1 cellular context compared by ENCODE assay signal in the genomic region with DNA sequence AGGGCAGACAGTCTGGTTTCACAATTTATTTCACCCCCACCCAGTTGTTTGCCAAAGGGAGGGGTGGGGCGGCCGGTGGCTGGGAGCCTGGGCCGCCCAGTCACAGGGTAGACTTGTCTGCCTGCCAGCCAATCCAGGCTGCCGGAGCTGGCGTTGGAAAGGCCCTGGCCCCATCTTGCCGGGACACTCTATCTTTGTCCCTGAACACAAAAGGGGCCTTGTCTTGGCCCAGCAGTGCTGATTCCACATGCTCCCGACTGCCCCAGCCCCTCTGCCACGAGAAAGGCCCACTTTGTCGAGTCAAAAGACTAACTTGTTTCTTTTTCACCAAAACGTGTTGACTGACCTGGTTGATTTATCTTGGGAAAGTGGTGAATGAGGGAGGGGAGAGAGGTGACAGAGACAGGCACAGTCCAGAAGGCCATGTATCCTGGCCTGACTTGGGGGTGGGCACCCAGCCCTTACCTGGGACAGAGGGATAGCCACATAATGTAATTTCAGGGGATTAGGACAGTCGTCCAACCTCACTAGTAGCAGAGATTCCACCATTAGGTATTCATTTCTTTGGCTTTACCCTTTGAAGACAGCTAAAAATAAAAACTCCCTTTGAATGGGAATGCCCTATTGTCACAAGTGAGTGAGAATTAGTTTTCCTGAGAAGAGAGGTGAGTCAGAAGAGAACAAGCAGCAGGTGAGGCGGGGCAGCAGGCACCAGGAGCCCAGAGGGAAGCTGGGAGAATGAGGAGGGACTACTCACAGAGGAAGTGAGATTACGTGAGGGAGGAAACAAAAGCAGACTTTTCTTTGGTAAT.
TF ChIP-seq lines count a peak whose summit lies in the region.

No MANE protein-coding gene starts in this region.

TF ChIP-seq in HepG2, 621 proteins besides CTCF, POLR2A, EP300 and RAD21 (continued from another document and continues in another):
- TF ChIP-seq SRSF4 (IDR thresholded peaks at IDR 0.05; ENCODE audit: low read depth, low read length, poor library complexity, severe bottlenecking) = no peak
- TF ChIP-seq RBAK (CRISPR knock-in tag; IDR thresholded peaks at IDR 0.05) = no peak
- no peak for TF ChIP-seq ZNF780A (CRISPR knock-in tag; IDR thresholded peaks at IDR 0.05)
- no peak for TF ChIP-seq ATAD3A (CRISPR knock-in tag; IDR thresholded peaks at IDR 0.05)
- TF ChIP-seq, protein P1, sequence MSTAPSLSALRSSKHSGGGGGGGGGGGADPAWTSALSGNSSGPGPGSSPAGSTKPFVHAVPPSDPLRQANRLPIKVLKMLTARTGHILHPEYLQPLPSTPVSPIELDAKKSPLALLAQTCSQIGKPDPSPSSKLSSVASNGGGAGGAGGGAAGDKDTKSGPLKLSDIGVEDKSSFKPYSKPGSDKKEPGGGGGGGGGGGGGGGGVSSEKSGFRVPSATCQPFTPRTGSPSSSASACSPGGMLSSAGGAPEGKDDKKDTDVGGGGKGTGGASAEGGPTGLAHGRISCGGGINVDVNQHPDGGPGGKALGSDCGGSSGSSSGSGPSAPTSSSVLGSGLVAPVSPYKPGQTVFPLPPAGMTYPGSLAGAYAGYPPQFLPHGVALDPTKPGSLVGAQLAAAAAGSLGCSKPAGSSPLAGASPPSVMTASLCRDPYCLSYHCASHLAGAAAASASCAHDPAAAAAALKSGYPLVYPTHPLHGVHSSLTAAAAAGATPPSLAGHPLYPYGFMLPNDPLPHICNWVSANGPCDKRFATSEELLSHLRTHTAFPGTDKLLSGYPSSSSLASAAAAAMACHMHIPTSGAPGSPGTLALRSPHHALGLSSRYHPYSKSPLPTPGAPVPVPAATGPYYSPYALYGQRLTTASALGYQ (CRISPR knock-in tag; IDR thresholded peaks at IDR 0.05) = no peak; the same call in 1 of the 2 replicates
- TF ChIP-seq, protein P2, sequence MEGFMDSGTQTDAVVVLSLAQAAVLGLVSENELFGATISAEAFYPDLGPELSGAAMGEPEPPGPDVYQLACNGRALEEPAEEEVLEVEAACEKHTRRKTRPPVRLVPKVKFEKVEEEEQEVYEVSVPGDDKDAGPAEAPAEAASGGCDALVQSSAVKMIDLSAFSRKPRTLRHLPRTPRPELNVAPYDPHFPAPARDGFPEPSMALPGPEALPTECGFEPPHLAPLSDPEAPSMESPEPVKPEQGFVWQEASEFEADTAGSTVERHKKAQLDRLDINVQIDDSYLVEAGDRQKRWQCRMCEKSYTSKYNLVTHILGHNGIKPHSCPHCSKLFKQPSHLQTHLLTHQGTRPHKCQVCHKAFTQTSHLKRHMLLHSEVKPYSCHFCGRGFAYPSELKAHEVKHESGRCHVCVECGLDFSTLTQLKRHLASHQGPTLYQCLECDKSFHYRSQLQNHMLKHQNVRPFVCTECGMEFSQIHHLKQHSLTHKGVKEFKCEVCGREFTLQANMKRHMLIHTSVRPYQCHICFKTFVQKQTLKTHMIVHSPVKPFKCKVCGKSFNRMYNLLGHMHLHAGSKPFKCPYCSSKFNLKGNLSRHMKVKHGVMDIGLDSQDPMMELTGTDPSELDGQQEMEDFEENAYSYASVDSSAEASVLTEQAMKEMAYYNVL (CRISPR knock-in tag; IDR thresholded peaks at IDR 0.05; ENCODE audit: borderline replicate concordance) = no peak; the same call in 1 of the 2 replicates
- no peak for TF ChIP-seq SNRNP70 (IDR thresholded peaks at IDR 0.05; ENCODE audit: low read depth, low read length)
- TF ChIP-seq, protein P3, sequence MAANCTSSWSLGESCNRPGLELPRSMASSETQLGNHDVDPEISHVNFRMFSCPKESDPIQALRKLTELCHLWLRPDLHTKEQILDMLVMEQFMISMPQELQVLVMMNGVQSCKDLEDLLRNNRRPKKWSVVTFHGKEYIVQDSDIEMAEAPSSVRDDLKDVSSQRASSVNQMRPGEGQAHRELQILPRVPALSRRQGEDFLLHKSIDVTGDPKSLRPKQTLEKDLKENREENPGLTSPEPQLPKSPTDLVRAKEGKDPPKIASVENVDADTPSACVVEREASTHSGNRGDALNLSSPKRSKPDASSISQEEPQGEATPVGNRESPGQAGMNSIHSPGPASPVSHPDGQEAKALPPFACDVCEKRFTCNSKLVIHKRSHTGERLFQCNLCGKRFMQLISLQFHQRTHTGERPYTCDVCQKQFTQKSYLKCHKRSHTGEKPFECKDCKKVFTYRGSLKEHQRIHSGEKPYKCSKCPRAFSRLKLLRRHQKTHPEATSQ (CRISPR knock-in tag; IDR thresholded peaks at IDR 0.05; ENCODE audit: borderline replicate concordance) = peak; percentile 59; the same call in 1 of the 2 replicates
- peak; percentile 74; the same call in 1 of the 2 replicates for TF ChIP-seq ZNF614 (CRISPR knock-in tag; IDR thresholded peaks at IDR 0.05; ENCODE audit: borderline replicate concordance)
- TF ChIP-seq, protein P4, sequence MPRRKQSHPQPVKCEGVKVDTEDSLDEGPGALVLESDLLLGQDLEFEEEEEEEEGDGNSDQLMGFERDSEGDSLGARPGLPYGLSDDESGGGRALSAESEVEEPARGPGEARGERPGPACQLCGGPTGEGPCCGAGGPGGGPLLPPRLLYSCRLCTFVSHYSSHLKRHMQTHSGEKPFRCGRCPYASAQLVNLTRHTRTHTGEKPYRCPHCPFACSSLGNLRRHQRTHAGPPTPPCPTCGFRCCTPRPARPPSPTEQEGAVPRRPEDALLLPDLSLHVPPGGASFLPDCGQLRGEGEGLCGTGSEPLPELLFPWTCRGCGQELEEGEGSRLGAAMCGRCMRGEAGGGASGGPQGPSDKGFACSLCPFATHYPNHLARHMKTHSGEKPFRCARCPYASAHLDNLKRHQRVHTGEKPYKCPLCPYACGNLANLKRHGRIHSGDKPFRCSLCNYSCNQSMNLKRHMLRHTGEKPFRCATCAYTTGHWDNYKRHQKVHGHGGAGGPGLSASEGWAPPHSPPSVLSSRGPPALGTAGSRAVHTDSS (CRISPR knock-in tag; conservative IDR thresholded peaks at IDR 0.05) = no peak
- TF ChIP-seq, protein P5, sequence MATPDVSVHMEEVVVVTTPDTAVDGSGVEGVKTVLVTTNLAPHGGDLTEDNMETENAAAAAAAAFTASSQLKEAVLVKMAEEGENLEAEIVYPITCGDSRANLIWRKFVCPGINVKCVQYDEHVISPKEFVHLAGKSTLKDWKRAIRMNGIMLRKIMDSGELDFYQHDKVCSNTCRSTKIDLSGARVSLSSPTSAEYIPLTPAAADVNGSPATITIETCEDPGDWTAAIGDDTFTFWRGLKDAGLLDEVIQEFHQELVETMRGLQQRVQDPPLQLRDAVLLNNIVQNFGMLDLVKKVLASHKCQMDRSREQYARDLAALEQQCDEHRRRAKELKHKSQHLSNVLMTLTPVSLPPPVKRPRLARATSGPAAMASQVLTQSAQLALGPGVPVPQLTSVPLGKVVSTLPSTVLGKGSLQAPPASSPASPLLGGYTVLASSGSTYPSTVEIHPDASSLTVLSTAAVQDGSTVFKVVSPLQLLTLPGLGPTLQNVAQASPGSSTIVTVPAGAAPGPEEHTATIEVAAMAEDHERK (CRISPR knock-in tag; IDR thresholded peaks at IDR 0.05; ENCODE audit: low read depth) = no peak
- TF ChIP-seq ZNF790 (CRISPR knock-in tag; IDR thresholded peaks at IDR 0.05; ENCODE audit: borderline replicate concordance) = no peak
- TF ChIP-seq MED8 (CRISPR knock-in tag; IDR thresholded peaks at IDR 0.05; ENCODE audit: insufficient replicate concordance) = peak; percentile 47
- TF ChIP-seq ZKSCAN5 (CRISPR knock-in tag; IDR thresholded peaks at IDR 0.05) = no peak
- TF ChIP-seq ZNF879 (CRISPR knock-in tag; IDR thresholded peaks at IDR 0.05) = no peak
- TF ChIP-seq RNF2 (conservative IDR thresholded peaks at IDR 0.05; ENCODE audit: low read depth) = peak; percentile 87
- no peak for TF ChIP-seq ZSCAN29 (CRISPR knock-in tag; conservative IDR thresholded peaks at IDR 0.05)
- no peak; the same call in 1 of the 2 replicates for TF ChIP-seq ZNF546 (CRISPR knock-in tag; conservative IDR thresholded peaks at IDR 0.05)
- TF ChIP-seq, protein P6, sequence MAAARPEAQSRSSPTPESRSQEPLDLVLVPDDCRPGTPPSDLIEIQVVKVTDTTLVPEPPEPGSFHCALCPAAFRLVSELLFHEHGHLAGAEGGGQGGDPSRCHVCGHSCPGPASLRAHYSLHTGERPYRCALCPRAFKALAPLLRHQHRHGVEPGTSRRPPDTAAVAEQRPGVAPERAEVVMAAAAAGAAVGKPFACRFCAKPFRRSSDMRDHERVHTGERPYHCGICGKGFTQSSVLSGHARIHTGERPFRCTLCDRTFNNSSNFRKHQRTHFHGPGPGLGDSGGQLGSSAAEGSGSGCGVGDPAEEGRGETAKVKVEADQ (CRISPR knock-in tag; IDR thresholded peaks at IDR 0.05; ENCODE audit: borderline replicate concordance) = peak; percentile 86; the same call in 1 of the 2 replicates
- TF ChIP-seq MYNN (CRISPR knock-in tag; IDR thresholded peaks at IDR 0.05; ENCODE audit: low read depth) = no peak
- no peak for TF ChIP-seq HDAC6 (IDR thresholded peaks at IDR 0.05; ENCODE audit: low read depth, low read length)
- TF ChIP-seq TSC22D2 (CRISPR knock-in tag; IDR thresholded peaks at IDR 0.05; ENCODE audit: borderline replicate concordance) = 0 out of 2 replicates have a peak, but pooled peaks have one; percentile 58
- no peak for TF ChIP-seq CREB1 (IDR thresholded peaks at IDR 0.05)
- no peak for TF ChIP-seq CREB1 (CRISPR knock-in tag; IDR thresholded peaks at IDR 0.05)
- peak; percentile 84; the same call in 1 of the 2 replicates for TF ChIP-seq HOXD1 (CRISPR knock-in tag; IDR thresholded peaks at IDR 0.05)
- TF ChIP-seq, protein P7, sequence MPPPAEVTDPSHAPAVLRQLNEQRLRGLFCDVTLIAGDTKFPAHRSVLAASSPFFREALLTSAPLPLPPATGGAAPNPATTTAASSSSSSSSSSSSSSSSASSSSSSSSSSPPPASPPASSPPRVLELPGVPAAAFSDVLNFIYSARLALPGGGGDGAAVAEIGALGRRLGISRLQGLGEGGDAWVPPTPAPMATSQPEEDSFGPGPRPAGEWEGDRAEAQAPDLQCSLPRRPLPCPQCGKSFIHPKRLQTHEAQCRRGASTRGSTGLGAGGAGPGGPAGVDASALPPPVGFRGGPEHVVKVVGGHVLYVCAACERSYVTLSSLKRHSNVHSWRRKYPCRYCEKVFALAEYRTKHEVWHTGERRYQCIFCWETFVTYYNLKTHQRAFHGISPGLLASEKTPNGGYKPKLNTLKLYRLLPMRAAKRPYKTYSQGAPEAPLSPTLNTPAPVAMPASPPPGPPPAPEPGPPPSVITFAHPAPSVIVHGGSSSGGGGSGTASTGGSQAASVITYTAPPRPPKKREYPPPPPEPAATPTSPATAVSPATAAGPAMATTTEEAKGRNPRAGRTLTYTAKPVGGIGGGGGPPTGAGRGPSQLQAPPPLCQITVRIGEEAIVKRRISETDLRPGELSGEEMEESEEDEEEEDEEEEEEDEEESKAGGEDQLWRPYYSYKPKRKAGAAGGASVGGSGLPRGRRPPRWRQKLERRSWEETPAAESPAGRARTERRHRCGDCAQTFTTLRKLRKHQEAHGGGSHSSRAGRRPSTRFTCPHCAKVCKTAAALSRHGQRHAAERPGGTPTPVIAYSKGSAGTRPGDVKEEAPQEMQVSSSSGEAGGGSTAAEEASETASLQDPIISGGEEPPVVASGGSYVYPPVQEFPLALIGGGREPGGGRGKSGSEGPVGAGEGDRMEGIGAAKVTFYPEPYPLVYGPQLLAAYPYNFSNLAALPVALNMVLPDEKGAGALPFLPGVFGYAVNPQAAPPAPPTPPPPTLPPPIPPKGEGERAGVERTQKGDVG (CRISPR knock-in tag; IDR thresholded peaks at IDR 0.05; ENCODE audit: borderline replicate concordance) = 0 out of 2 replicates have a peak, but pooled peaks have one; percentile 47
- TF ChIP-seq, protein P8, sequence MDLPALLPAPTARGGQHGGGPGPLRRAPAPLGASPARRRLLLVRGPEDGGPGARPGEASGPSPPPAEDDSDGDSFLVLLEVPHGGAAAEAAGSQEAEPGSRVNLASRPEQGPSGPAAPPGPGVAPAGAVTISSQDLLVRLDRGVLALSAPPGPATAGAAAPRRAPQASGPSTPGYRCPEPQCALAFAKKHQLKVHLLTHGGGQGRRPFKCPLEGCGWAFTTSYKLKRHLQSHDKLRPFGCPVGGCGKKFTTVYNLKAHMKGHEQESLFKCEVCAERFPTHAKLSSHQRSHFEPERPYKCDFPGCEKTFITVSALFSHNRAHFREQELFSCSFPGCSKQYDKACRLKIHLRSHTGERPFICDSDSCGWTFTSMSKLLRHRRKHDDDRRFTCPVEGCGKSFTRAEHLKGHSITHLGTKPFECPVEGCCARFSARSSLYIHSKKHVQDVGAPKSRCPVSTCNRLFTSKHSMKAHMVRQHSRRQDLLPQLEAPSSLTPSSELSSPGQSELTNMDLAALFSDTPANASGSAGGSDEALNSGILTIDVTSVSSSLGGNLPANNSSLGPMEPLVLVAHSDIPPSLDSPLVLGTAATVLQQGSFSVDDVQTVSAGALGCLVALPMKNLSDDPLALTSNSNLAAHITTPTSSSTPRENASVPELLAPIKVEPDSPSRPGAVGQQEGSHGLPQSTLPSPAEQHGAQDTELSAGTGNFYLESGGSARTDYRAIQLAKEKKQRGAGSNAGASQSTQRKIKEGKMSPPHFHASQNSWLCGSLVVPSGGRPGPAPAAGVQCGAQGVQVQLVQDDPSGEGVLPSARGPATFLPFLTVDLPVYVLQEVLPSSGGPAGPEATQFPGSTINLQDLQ (CRISPR knock-in tag; IDR thresholded peaks at IDR 0.05) = no peak
- TF ChIP-seq, protein P9, sequence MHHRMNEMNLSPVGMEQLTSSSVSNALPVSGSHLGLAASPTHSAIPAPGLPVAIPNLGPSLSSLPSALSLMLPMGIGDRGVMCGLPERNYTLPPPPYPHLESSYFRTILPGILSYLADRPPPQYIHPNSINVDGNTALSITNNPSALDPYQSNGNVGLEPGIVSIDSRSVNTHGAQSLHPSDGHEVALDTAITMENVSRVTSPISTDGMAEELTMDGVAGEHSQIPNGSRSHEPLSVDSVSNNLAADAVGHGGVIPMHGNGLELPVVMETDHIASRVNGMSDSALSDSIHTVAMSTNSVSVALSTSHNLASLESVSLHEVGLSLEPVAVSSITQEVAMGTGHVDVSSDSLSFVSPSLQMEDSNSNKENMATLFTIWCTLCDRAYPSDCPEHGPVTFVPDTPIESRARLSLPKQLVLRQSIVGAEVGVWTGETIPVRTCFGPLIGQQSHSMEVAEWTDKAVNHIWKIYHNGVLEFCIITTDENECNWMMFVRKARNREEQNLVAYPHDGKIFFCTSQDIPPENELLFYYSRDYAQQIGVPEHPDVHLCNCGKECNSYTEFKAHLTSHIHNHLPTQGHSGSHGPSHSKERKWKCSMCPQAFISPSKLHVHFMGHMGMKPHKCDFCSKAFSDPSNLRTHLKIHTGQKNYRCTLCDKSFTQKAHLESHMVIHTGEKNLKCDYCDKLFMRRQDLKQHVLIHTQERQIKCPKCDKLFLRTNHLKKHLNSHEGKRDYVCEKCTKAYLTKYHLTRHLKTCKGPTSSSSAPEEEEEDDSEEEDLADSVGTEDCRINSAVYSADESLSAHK (CRISPR knock-in tag; IDR thresholded peaks at IDR 0.05; ENCODE audit: borderline replicate concordance) = no peak
- peak; percentile 62 for TF ChIP-seq KAT8 (CRISPR knock-in tag; IDR thresholded peaks at IDR 0.05)
- 0 out of 2 replicates have a peak, but pooled peaks have one; percentile 12 for TF ChIP-seq ZNF761 (CRISPR knock-in tag; conservative IDR thresholded peaks at IDR 0.05)
- peak; percentile 23; the same call in 1 of the 2 replicates for TF ChIP-seq ZNF101 (CRISPR knock-in tag; IDR thresholded peaks at IDR 0.05; ENCODE audit: borderline replicate concordance, low read depth)
- no peak for TF ChIP-seq FOXA1 (IDR thresholded peaks at IDR 0.05)
- peak; percentile 86 for TF ChIP-seq FOXA1 (CRISPR knock-in tag; IDR thresholded peaks at IDR 0.05)
- TF ChIP-seq ZSCAN25 (CRISPR knock-in tag; IDR thresholded peaks at IDR 0.05) = peak; percentile 71
- TF ChIP-seq ZSCAN31 (CRISPR knock-in tag; IDR thresholded peaks at IDR 0.05; ENCODE audit: low read depth) = peak; percentile 71
- no peak for TF ChIP-seq HMGA1 (CRISPR knock-in tag; conservative IDR thresholded peaks at IDR 0.05)
- TF ChIP-seq ZBTB42 (CRISPR knock-in tag; IDR thresholded peaks at IDR 0.05) = no peak
